Comparison of ENCODE assay signal across 16 cellular contexts in genomic region chr16:59324462-59324861, GRCh38.
DNase-seq lines count a peak whose midpoint lies in the region; ATAC-seq and TF ChIP-seq lines count a peak whose summit lies in the region.
"Had no signal": no experiment of that assay in that cellular context is flagged by ENCODE, and none has a peak within 500 bp of the region (broad histone marks: within the 10 kb centered on the region; RNA-seq: fewer than 3 reads in every experiment).

No MANE protein-coding gene starts in this region.

- H3K27me3 Mint-ChIP-seq in MCF 10A (ENCODE audit: insufficient read depth, unreplicated experiment): no peaks in the 10 kb centered on the region
- H3K27me3 Mint-ChIP-seq: CD4-positive, alpha-beta T cell had no signal

- H3K4me3 Mint-ChIP-seq in MCF 10A (ENCODE audit: unreplicated experiment): no peak overlapping the region
- H3K4me3 Mint-ChIP-seq: CD4-positive, alpha-beta T cell had no signal

- intact Hi-C loops in MCF 10A (cut with micrococcal nuclease): no loop called here

- H3K4me1 Mint-ChIP-seq in MCF 10A (ENCODE audit: insufficient read depth, unreplicated experiment): peaks cover 5% of the 10 kb centered on the region

- BruUV-seq in MCF 10A (replicated peaks; lab: Mats Ljungman, UMichigan): no TSS peak

- in situ Hi-C loops in Caki2 (cut with HindIII; ENCODE audit: low pct_unique_long_range_greater_than_20kb, low sequenced_read_pairs): no loop called here

- H3K27ac Mint-ChIP-seq in MCF 10A (ENCODE audit: low read depth, unreplicated experiment): no peak overlapping the region
- H3K27ac Mint-ChIP-seq: CD4-positive, alpha-beta T cell had no signal

- no peaks in the 10 kb centered on the region for H3K36me3 Mint-ChIP-seq in MCF 10A (ENCODE audit: insufficient read depth, unreplicated experiment)

- no peak for ATAC-seq in GM18909 (IDR thresholded peaks at IDR 0.05; ENCODE audit: poor library complexity, unreplicated experiment)
- no peak for ATAC-seq in GM19324 (IDR thresholded peaks at IDR 0.05; ENCODE audit: low FRiP score, unreplicated experiment)
- no peak for ATAC-seq in GM21515 (IDR thresholded peaks at IDR 0.05; ENCODE audit: unreplicated experiment)
- ATAC-seq: HepG2 had no signal

- H3K9me3 Mint-ChIP-seq in MCF 10A (ENCODE audit: unreplicated experiment): no peaks in the 10 kb centered on the region
- H3K9me3 Mint-ChIP-seq: CD4-positive, alpha-beta T cell had no signal

- POLR2A ChIA-PET in MCF 10A (lab: Yijun Ruan, JAX): no interaction called here

- DNase-seq in Caki2 (ENCODE audit: low read depth) (peak; percentile 42), NOMO-1 (lab: John Stamatoyannopoulos, UW; ENCODE audit: unreplicated experiment in 2 of 2) (peak; percentile 22 to 62), astrocyte of the hippocampus (ENCODE audit: low read depth, low spot score) (peak; percentile 24), kidney glomerular epithelial cell (lab: John Stamatoyannopoulos, UW) (peak; percentile 86), MCF 10A (ENCODE audit: unreplicated experiment) (no peak)
- DNase-seq: CD4-positive, alpha-beta T cell; DMS79; GDM1; Karpas-422; NCI-H1417 treated with DMSO at 0.1 percent for 48 hours; NCI-H2029; NCI-H524 had no signal

- TF ChIP-seq CTCF in MCF 10A (IDR thresholded peaks at IDR 0.05; ENCODE audit: unreplicated experiment): no peak

- CTCF ChIA-PET in MCF 10A (lab: Yijun Ruan, JAX): no interaction called here
